ENCODE assay signal across 18 cellular contexts in the genomic region with DNA sequence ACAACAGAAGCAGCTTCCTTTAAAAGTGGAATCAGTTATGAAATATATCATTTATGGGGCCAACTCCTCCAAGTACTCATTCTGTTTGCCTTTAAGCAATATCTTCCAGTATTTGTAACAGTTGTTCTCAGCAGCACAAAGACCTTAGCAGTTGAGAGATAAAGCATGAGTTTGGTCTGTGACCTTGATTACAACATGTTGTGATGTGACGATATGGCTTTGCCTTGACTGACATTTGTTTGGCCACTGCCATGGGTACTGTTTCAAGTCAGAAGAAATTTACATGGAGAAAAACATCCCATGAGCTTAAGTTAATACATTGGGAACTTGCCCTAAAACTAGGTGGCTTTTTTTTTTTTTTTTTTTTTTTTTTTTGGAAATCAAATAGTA.
"Had no signal": no experiment of that assay in that cellular context is flagged by ENCODE, and none has a peak within 500 bp of the region (broad histone marks: within the 10 kb centered on the region; RNA-seq: fewer than 3 reads in every experiment).

No MANE protein-coding gene starts in this region.

- H3K4me3 ChIP-seq: esophagus muscularis mucosa, gastrocnemius medialis, hepatocyte, left ventricle myocardium inferior, skin epidermis, suprapubic skin, tibial nerve had no signal

- H3K27ac Mint-ChIP-seq: activated B cell treated with CpG ODN at 0.5 μM for 24 hours; activated naive CD4-positive, alpha-beta T cell treated with anti-CD3 and anti-CD28 coated beads, Interleukin-2, amount 10 ng/mL, durations not matched to agents 7 days and 5 days; activated naive CD8-positive, alpha-beta T cell treated with anti-CD3 and anti-CD28 coated beads, Interleukin-2, amount 10 ng/mL, durations not matched to agents 7 days and 5 days; activated T-helper 1 cell treated with anti-CD3 and anti-CD28 coated beads, Interleukin-12 subunit alpha, Interleukin-12 subunit beta, Interleukin-2, Interleukin-4 antibody, amounts not matched to agents 30 ng/mL and 10 ng/mL and 1 ng/mL, durations not matched to agents 14 hours and 24 hours and 36 hours; nephron; stimulated activated memory B cell treated with anti-CD40 and anti-IgM and Interleukin-4, amounts not matched to agents 10 μg/mL and 1 μg/mL and 100 μg/mL, for 72 hours; stimulated activated naive CD8-positive, alpha-beta T cell treated with anti-CD3 and anti-CD28 coated beads, Interleukin-15, amount 100 ng/mL, for 72 hours; T-helper 2 cell treated with Interferon-gamma antibody and Interleukin-4, amounts not matched to agents 5 μg/mL and 100 μg/mL, for 36 hours had no signal

- H3K36me3 ChIP-seq: esophagus muscularis mucosa, gastrocnemius medialis, left ventricle myocardium inferior, suprapubic skin, tibial nerve had no signal

- H3K4me3 Mint-ChIP-seq: activated B cell treated with CpG ODN at 0.5 μM for 24 hours; activated naive CD4-positive, alpha-beta T cell treated with anti-CD3 and anti-CD28 coated beads, Interleukin-2, amount 10 ng/mL, durations not matched to agents 7 days and 5 days; activated naive CD8-positive, alpha-beta T cell treated with anti-CD3 and anti-CD28 coated beads, Interleukin-2, amount 10 ng/mL, durations not matched to agents 7 days and 5 days; activated T-helper 1 cell treated with anti-CD3 and anti-CD28 coated beads, Interleukin-12 subunit alpha, Interleukin-12 subunit beta, Interleukin-2, Interleukin-4 antibody, amounts not matched to agents 30 ng/mL and 10 ng/mL and 1 ng/mL, durations not matched to agents 14 hours and 24 hours and 36 hours; central memory CD8-positive, alpha-beta T cell; nephron; stimulated activated memory B cell treated with anti-CD40 and anti-IgM and Interleukin-4, amounts not matched to agents 10 μg/mL and 1 μg/mL and 100 μg/mL, for 72 hours; stimulated activated naive CD8-positive, alpha-beta T cell treated with anti-CD3 and anti-CD28 coated beads, Interleukin-15, amount 100 ng/mL, for 72 hours; T-helper 2 cell treated with Interferon-gamma antibody and Interleukin-4, amounts not matched to agents 5 μg/mL and 100 μg/mL, for 36 hours had no signal

- H3K4me1 Mint-ChIP-seq: activated B cell treated with CpG ODN at 0.5 μM for 24 hours; activated naive CD4-positive, alpha-beta T cell treated with anti-CD3 and anti-CD28 coated beads, Interleukin-2, amount 10 ng/mL, durations not matched to agents 7 days and 5 days; activated naive CD8-positive, alpha-beta T cell treated with anti-CD3 and anti-CD28 coated beads, Interleukin-2, amount 10 ng/mL, durations not matched to agents 7 days and 5 days; central memory CD8-positive, alpha-beta T cell; stimulated activated memory B cell treated with anti-CD40 and anti-IgM and Interleukin-4, amounts not matched to agents 10 μg/mL and 1 μg/mL and 100 μg/mL, for 72 hours; stimulated activated naive CD8-positive, alpha-beta T cell treated with anti-CD3 and anti-CD28 coated beads, Interleukin-15, amount 100 ng/mL, for 72 hours had no signal

- H3K36me3 Mint-ChIP-seq: activated naive CD4-positive, alpha-beta T cell treated with anti-CD3 and anti-CD28 coated beads, Interleukin-2, amount 10 ng/mL, durations not matched to agents 7 days and 5 days; activated naive CD8-positive, alpha-beta T cell treated with anti-CD3 and anti-CD28 coated beads, Interleukin-2, amount 10 ng/mL, durations not matched to agents 7 days and 5 days; stimulated activated memory B cell treated with anti-CD40 and anti-IgM and Interleukin-4, amounts not matched to agents 10 μg/mL and 1 μg/mL and 100 μg/mL, for 72 hours had no signal

- FAIRE-seq: bronchial epithelial cell, colon had no signal

- H3K27ac ChIP-seq: esophagus muscularis mucosa, gastrocnemius medialis, hepatocyte, left ventricle myocardium inferior, skin epidermis, suprapubic skin, tibial nerve had no signal

- H3K27me3 Mint-ChIP-seq: stimulated activated memory B cell treated with anti-CD40 and anti-IgM and Interleukin-4, amounts not matched to agents 10 μg/mL and 1 μg/mL and 100 μg/mL, for 72 hours; stimulated activated naive CD8-positive, alpha-beta T cell treated with anti-CD3 and anti-CD28 coated beads, Interleukin-15, amount 100 ng/mL, for 72 hours had no signal

- H3K9me3 ChIP-seq: esophagus muscularis mucosa, gastrocnemius medialis, left ventricle myocardium inferior, suprapubic skin, tibial nerve had no signal

- H3K27me3 ChIP-seq: esophagus muscularis mucosa, gastrocnemius medialis, suprapubic skin, tibial nerve had no signal

- H3K4me1 ChIP-seq: gastrocnemius medialis, suprapubic skin had no signal

- H3K9me3 Mint-ChIP-seq: activated B cell treated with CpG ODN at 0.5 μM for 24 hours; activated naive CD4-positive, alpha-beta T cell treated with anti-CD3 and anti-CD28 coated beads, Interleukin-2, amount 10 ng/mL, durations not matched to agents 7 days and 5 days; activated naive CD8-positive, alpha-beta T cell treated with anti-CD3 and anti-CD28 coated beads, Interleukin-2, amount 10 ng/mL, durations not matched to agents 7 days and 5 days; activated T-helper 1 cell treated with anti-CD3 and anti-CD28 coated beads, Interleukin-12 subunit alpha, Interleukin-12 subunit beta, Interleukin-2, Interleukin-4 antibody, amounts not matched to agents 30 ng/mL and 10 ng/mL and 1 ng/mL, durations not matched to agents 14 hours and 24 hours and 36 hours; central memory CD8-positive, alpha-beta T cell; nephron; stimulated activated memory B cell treated with anti-CD40 and anti-IgM and Interleukin-4, amounts not matched to agents 10 μg/mL and 1 μg/mL and 100 μg/mL, for 72 hours; stimulated activated naive CD8-positive, alpha-beta T cell treated with anti-CD3 and anti-CD28 coated beads, Interleukin-15, amount 100 ng/mL, for 72 hours; T-helper 2 cell treated with Interferon-gamma antibody and Interleukin-4, amounts not matched to agents 5 μg/mL and 100 μg/mL, for 36 hours had no signal
